ENCODE assay signal across 8 cellular contexts in the genomic region with DNA sequence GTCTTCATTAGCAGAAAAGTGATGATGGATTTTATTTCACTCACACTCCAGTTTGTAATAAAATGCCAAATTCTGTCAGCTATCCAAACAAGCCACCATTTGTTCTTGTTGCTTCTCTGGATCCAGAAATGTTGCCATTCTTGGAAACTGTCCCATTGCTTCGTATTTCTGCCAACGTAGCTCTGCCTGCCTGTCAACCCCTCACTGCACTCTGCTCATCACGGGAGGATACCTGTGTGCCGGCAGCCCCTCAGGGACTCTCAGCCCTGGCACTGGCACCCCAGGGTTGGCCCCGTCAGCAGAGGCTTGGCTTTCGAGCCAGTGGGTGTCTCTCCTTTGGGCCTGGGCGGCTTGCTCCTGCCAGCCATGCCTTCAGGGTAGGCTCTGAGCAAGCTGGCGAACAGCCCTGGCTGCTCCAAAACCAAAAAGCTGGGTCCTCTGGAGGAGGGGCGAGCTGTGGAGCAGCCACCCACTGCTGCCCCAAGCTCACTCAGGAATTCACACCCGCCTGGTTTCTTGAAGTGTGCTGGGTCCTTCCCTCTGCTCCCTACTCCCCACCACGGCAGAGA. TPM values are rescaled to one million over a fixed set of nuclear protein-coding genes. Genes with fewer than 3 reads are reported as not detected.
A peak's percentile ranks its signal among the peaks of the same experiment; 100 is the strongest.
DNase-seq lines count a peak whose midpoint lies in the region; ATAC-seq and TF ChIP-seq lines count a peak whose summit lies in the region.

No MANE protein-coding gene starts in this region.

- no peaks in the 10 kb centered on the region for H3K27me3 Mint-ChIP-seq in CD4-positive, alpha-beta T cell
- H3K27me3 Mint-ChIP-seq in dendritic cell treated with granulocyte-macrophage colony-stimulating factor and Interleukin-4, amounts not matched to agents 40 ng/mL and 50 ng/mL, for 4 days, result no peaks in the 10 kb centered on the region
- H3K27me3 Mint-ChIP-seq in activated T-helper 2 cell treated with anti-CD3 and anti-CD28 coated beads, Interferon-gamma antibody, Interleukin-2, Interleukin-4, amounts not matched to agents 10 μg/mL and 5 μg/mL and 100 μg/mL, durations not matched to agents 14 hours and 24 hours and 36 hours (ENCODE audit: low read depth), result no peaks in the 10 kb centered on the region

- 80 to 88% (median 87%) methylated on average over 11 of the region's 11 CpGs for WGBS in ovary, 3 donors

- peaks cover 36% of the 10 kb centered on the region for H3K4me1 Mint-ChIP-seq in CD4-positive, alpha-beta T cell (ENCODE audit: low read depth)
- H3K4me1 Mint-ChIP-seq in dendritic cell treated with granulocyte-macrophage colony-stimulating factor and Interleukin-4, amounts not matched to agents 40 ng/mL and 50 ng/mL, for 4 days (ENCODE audit: low read depth), result peaks cover 95% of the 10 kb centered on the region
- H3K4me1 Mint-ChIP-seq in activated T-helper 2 cell treated with anti-CD3 and anti-CD28 coated beads, Interferon-gamma antibody, Interleukin-2, Interleukin-4, amounts not matched to agents 10 μg/mL and 5 μg/mL and 100 μg/mL, durations not matched to agents 14 hours and 24 hours and 36 hours (ENCODE audit: low read depth), result peaks cover 23% of the 10 kb centered on the region

- no peak for TF ChIP-seq EP300 in ovary (IDR thresholded peaks at IDR 0.05)

- no peak for TF ChIP-seq CTCF in CD4-positive, alpha-beta T cell (IDR thresholded peaks at IDR 0.05)
- no peak for TF ChIP-seq CTCF in ovary (IDR thresholded peaks at IDR 0.05)

- no peak overlapping the region for H3K4me3 Mint-ChIP-seq in CD4-positive, alpha-beta T cell
- peak overlapping the region; percentile 9 for H3K4me3 Mint-ChIP-seq in dendritic cell treated with granulocyte-macrophage colony-stimulating factor and Interleukin-4, amounts not matched to agents 40 ng/mL and 50 ng/mL, for 4 days
- no peak overlapping the region for H3K4me3 Mint-ChIP-seq in activated T-helper 2 cell treated with anti-CD3 and anti-CD28 coated beads, Interferon-gamma antibody, Interleukin-2, Interleukin-4, amounts not matched to agents 10 μg/mL and 5 μg/mL and 100 μg/mL, durations not matched to agents 14 hours and 24 hours and 36 hours (ENCODE audit: low read depth)

- POLR2A ChIA-PET in CD4-positive, alpha-beta T cell (lab: Charles Lee), result no interaction called here

- H3K36me3 ChIP-seq in ovary, result no peaks in the 10 kb centered on the region

- no peak overlapping the region for H3K27ac ChIP-seq in CD4-positive, alpha-beta T cell (ENCODE audit: low read depth, low read length)
- H3K27ac ChIP-seq in ovary, result no peak overlapping the region

- no peaks in the 10 kb centered on the region for H3K9me3 Mint-ChIP-seq in CD4-positive, alpha-beta T cell
- no peaks in the 10 kb centered on the region for H3K9me3 Mint-ChIP-seq in dendritic cell treated with granulocyte-macrophage colony-stimulating factor and Interleukin-4, amounts not matched to agents 40 ng/mL and 50 ng/mL, for 4 days
- no peaks in the 10 kb centered on the region for H3K9me3 Mint-ChIP-seq in activated T-helper 2 cell treated with anti-CD3 and anti-CD28 coated beads, Interferon-gamma antibody, Interleukin-2, Interleukin-4, amounts not matched to agents 10 μg/mL and 5 μg/mL and 100 μg/mL, durations not matched to agents 14 hours and 24 hours and 36 hours

- no peak for ATAC-seq in CD4-positive, alpha-beta T cell (ENCODE audit: poor library complexity)
- no peak for ATAC-seq in HG03378 (IDR thresholded peaks at IDR 0.05; ENCODE audit: unreplicated experiment)
- no peak for ATAC-seq in GM18909 (IDR thresholded peaks at IDR 0.05; ENCODE audit: poor library complexity, unreplicated experiment)

- CTCF ChIA-PET in CD4-positive, alpha-beta T cell (lab: Charles Lee), result interaction anchor here (1.0 to 1.7 kb wide), 3 partner anchors 19 to 24 kb away, joined by 3 to 5 read pairs (median 5); a partner anchor contains a TSS

- H3K4me1 ChIP-seq in ovary (ENCODE audit: insufficient read depth), result peaks cover 2% of the 10 kb centered on the region

- H3K36me3 Mint-ChIP-seq in CD4-positive, alpha-beta T cell (ENCODE audit: low read depth), result peaks cover 50% of the 10 kb centered on the region
- peaks cover 92% of the 10 kb centered on the region for H3K36me3 Mint-ChIP-seq in dendritic cell treated with granulocyte-macrophage colony-stimulating factor and Interleukin-4, amounts not matched to agents 40 ng/mL and 50 ng/mL, for 4 days (ENCODE audit: low read depth)
- H3K36me3 Mint-ChIP-seq in activated T-helper 2 cell treated with anti-CD3 and anti-CD28 coated beads, Interferon-gamma antibody, Interleukin-2, Interleukin-4, amounts not matched to agents 10 μg/mL and 5 μg/mL and 100 μg/mL, durations not matched to agents 14 hours and 24 hours and 36 hours (ENCODE audit: low read depth), result peaks cover 55% of the 10 kb centered on the region

- H3K4me3 ChIP-seq in ovary, result no peak overlapping the region

- intact Hi-C loops in CD4-positive, alpha-beta T cell (cut with DNase I, micrococcal nuclease), result no loop called here
- intact Hi-C loops in dendritic cell treated with granulocyte-macrophage colony-stimulating factor and Interleukin-4, amounts not matched to agents 40 ng/mL and 50 ng/mL, for 4 days (cut with micrococcal nuclease), result no loop called here
- intact Hi-C loops in activated T-helper 2 cell treated with anti-CD3 and anti-CD28 coated beads, Interferon-gamma antibody, Interleukin-2, Interleukin-4, amounts not matched to agents 10 μg/mL and 5 μg/mL and 100 μg/mL, durations not matched to agents 14 hours and 24 hours and 36 hours (cut with micrococcal nuclease), result no loop called here
- intact Hi-C loops in ovary (cut with DNase I), result no loop called here

- no peaks in the 10 kb centered on the region for H3K27me3 ChIP-seq in CD4-positive, alpha-beta T cell (ENCODE audit: control insufficient read depth, insufficient read depth, low read length)
- no peaks in the 10 kb centered on the region for H3K27me3 ChIP-seq in ovary

- peak overlapping the region; percentile 68 for H3K27ac Mint-ChIP-seq in CD4-positive, alpha-beta T cell
- peak overlapping the region; percentile 74 for H3K27ac Mint-ChIP-seq in dendritic cell treated with granulocyte-macrophage colony-stimulating factor and Interleukin-4, amounts not matched to agents 40 ng/mL and 50 ng/mL, for 4 days
- H3K27ac Mint-ChIP-seq in activated T-helper 2 cell treated with anti-CD3 and anti-CD28 coated beads, Interferon-gamma antibody, Interleukin-2, Interleukin-4, amounts not matched to agents 10 μg/mL and 5 μg/mL and 100 μg/mL, durations not matched to agents 14 hours and 24 hours and 36 hours, result no peak overlapping the region

- DNase-seq in CD4-positive, alpha-beta T cell, result no peak
- peak; percentile 37 for DNase-seq in NCI-H1092 treated with DMSO at 0.1 percent for 48 hours (lab: John Stamatoyannopoulos, UW)
- peak; percentile 79 for DNase-seq in pons (ENCODE audit: low spot score)
- no peak for DNase-seq in activated T-helper 2 cell treated with anti-CD3 and anti-CD28 coated beads, Interferon-gamma antibody, Interleukin-2, Interleukin-4, amounts not matched to agents 10 μg/mL and 5 μg/mL and 100 μg/mL, durations not matched to agents 14 hours and 24 hours and 36 hours (ENCODE audit: low spot score)
- no peak for DNase-seq in ovary

- TF ChIP-seq POLR2A in ovary (IDR thresholded peaks at IDR 0.05), result no peak

- no peaks in the 10 kb centered on the region for H3K9me3 ChIP-seq in CD4-positive, alpha-beta T cell (ENCODE audit: control insufficient read depth, low read length)
- H3K9me3 ChIP-seq in ovary, result no peaks in the 10 kb centered on the region

RNA-seq across cellular contexts. Expression of a gene that starts 6.3 kb away (rescaled TPM):
- 10 to 100 TPM; 23.9 to 25.2 TPM for total RNA-seq in CD4-positive, alpha-beta T cell
- 44.3 and 49.6 TPM in 2 replicates for total RNA-seq in activated T-helper 2 cell treated with anti-CD3 and anti-CD28 coated beads, Interferon-gamma antibody, Interleukin-2, Interleukin-4, amounts not matched to agents 10 μg/mL and 5 μg/mL and 100 μg/mL, durations not matched to agents 14 hours and 24 hours and 36 hours
- 10 to 100 TPM; 11.4 to 45.1 (median 17.0) TPM for total RNA-seq in ovary
- 10 to 100 TPM in 1 of 2 donors, 1 to 10 TPM in 1; 1.8 to 19.4 TPM for polyA plus RNA-seq in ovary

RNA-seq across cellular contexts. Expression of a gene that starts 9.1 kb away (rescaled TPM):
- under 1 TPM; 0.14 to 0.20 TPM for total RNA-seq in CD4-positive, alpha-beta T cell
- 0.59 and 0.78 TPM in 2 replicates for total RNA-seq in activated T-helper 2 cell treated with anti-CD3 and anti-CD28 coated beads, Interferon-gamma antibody, Interleukin-2, Interleukin-4, amounts not matched to agents 10 μg/mL and 5 μg/mL and 100 μg/mL, durations not matched to agents 14 hours and 24 hours and 36 hours
- total RNA-seq in ovary, result under 1 TPM; 0.46 to 0.88 (median 0.66) TPM
- polyA plus RNA-seq in ovary, result under 1 TPM in 1 of 2 donors, not detected in 1; 0.85 TPM

RNA-seq across cellular contexts. Expression of a gene that starts 18.6 kb away (rescaled TPM):
- total RNA-seq in CD4-positive, alpha-beta T cell, result 10 to 100 TPM; 20.0 to 21.2 TPM
- total RNA-seq in activated T-helper 2 cell treated with anti-CD3 and anti-CD28 coated beads, Interferon-gamma antibody, Interleukin-2, Interleukin-4, amounts not matched to agents 10 μg/mL and 5 μg/mL and 100 μg/mL, durations not matched to agents 14 hours and 24 hours and 36 hours, result 95.6 and 97.9 TPM in 2 replicates
- 10 to 100 TPM; 10.2 to 30.4 (median 17.0) TPM for total RNA-seq in ovary
- polyA plus RNA-seq in ovary, result 10 to 100 TPM in 1 of 2 donors, 1 to 10 TPM in 1; 2.1 to 15.9 TPM

RNA-seq across cellular contexts. Expression of a gene that starts 42.3 kb away (rescaled TPM):
- 10 to 100 TPM; 43.8 to 46.2 TPM for total RNA-seq in CD4-positive, alpha-beta T cell
- total RNA-seq in activated T-helper 2 cell treated with anti-CD3 and anti-CD28 coated beads, Interferon-gamma antibody, Interleukin-2, Interleukin-4, amounts not matched to agents 10 μg/mL and 5 μg/mL and 100 μg/mL, durations not matched to agents 14 hours and 24 hours and 36 hours, result 53.9 and 55.4 TPM in 2 replicates
- 10 to 100 TPM; 13.6 to 35.3 (median 22.5) TPM for total RNA-seq in ovary
- 10 to 100 TPM; 15.5 to 22.0 TPM for polyA plus RNA-seq in ovary

RNA-seq across cellular contexts. Expression of a gene that starts 56.0 kb away (rescaled TPM):
- 10 to 100 TPM; 18.7 TPM for total RNA-seq in CD4-positive, alpha-beta T cell
- total RNA-seq in activated T-helper 2 cell treated with anti-CD3 and anti-CD28 coated beads, Interferon-gamma antibody, Interleukin-2, Interleukin-4, amounts not matched to agents 10 μg/mL and 5 μg/mL and 100 μg/mL, durations not matched to agents 14 hours and 24 hours and 36 hours, result 63.5 and 65.5 TPM in 2 replicates
- total RNA-seq in ovary, result 10 to 100 TPM; 20.3 to 42.0 (median 39.9) TPM
- 100 to 1,000 TPM in 1 of 2 donors, 10 to 100 TPM in 1; 30.7 to 105 TPM for polyA plus RNA-seq in ovary

Comparison
In these comparisons a context has a peak if more than half of its experiments do, and no peak if none do; other contexts are left out.
1. DNase-seq: peak in NCI-H1092 treated with DMSO at 0.1 percent for 48 hours (single experiment) and pons (single experiment); none in CD4-positive, alpha-beta T cell (0 of 10), activated T-helper 2 cell treated with anti-CD3 and anti-CD28 coated beads, Interferon-gamma antibody, Interleukin-2, Interleukin-4, amounts not matched to agents 10 μg/mL and 5 μg/mL and 100 μg/mL, durations not matched to agents 14 hours and 24 hours and 36 hours (single experiment) and ovary (0 of 5).